In the genomic region with DNA sequence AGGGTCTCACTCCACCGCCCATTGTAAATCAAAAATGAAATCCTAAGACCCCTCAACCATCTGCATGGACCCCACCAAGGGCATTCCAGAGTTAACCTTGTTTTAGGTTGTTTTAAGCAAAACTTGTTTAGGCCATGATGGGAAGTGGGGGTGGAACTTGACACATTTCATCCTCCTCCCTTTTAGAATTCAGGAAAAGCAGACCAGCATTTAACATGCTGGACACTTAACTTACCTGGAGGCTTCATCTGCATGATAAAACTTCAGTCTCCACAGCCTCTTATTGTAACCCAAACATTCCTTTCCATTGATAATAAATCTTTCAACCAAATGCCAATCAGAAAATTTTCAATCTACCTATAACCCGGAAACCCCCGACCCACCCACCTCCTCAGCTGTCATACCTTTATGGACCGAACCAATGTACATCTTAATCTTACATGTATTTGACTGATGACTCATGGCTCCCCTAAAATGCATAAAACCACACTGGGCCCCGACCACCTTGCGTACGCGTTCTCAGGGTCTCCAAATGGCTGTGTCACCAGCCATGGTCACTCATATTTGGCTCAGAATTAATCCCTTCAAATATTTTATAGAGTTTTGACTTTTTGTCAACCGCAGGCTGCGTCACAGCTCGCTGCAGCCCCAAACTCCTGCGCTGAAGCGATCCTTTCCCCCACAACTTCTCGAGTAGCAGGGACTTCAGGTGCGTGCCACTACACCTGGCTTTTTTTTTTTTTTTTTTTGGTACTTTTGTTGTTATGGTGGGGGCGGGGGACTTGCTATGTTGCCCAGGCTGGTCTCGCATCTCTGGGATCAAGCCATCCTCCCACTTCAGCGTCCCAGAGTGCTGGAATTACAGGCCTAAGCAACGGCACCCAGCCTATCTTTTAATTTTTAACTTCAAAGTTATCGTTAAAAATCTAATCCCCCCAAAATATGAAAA, we compare ENCODE assay signal across 8 cellular contexts. TPM values are rescaled to one million over a fixed set of nuclear protein-coding genes. Genes with fewer than 3 reads are reported as not detected.
DNase-seq lines count a peak whose midpoint lies in the region; ATAC-seq and TF ChIP-seq lines count a peak whose summit lies in the region.

No MANE protein-coding gene starts in this region.

- DNase-seq in GM23338 (ENCODE audit: low spot score): peak; percentile 72
- peak; percentile 14 for DNase-seq in WTC11 (ENCODE audit: low spot score)
- DNase-seq in glutamatergic neuron: no peak
- DNase-seq in A172 (ENCODE audit: low spot score): no peak
- DNase-seq in NCI-H82 (lab: John Stamatoyannopoulos, UW): no peak
- no peak for DNase-seq in SW480 (ENCODE audit: low spot score)
- DNase-seq in SHP77 treated with DMSO at 0.1 percent for 48 hours (lab: John Stamatoyannopoulos, UW): no peak

- H3K27ac Mint-ChIP-seq in GM23338: peak overlapping the region; percentile 80
- peak overlapping the region; percentile 94 for H3K27ac Mint-ChIP-seq in WTC11
- H3K27ac Mint-ChIP-seq in glutamatergic neuron (ENCODE audit: unreplicated experiment): peak overlapping the region; percentile 95

- H3K27me3 Mint-ChIP-seq in GM23338 (ENCODE audit: insufficient read depth, low read depth, poor library complexity) (peaks cover 19% of the 10 kb centered on the region), WTC11 (ENCODE audit: low read depth) (no peaks in the 10 kb centered on the region), glutamatergic neuron (ENCODE audit: unreplicated experiment) (peaks cover 6% of the 10 kb centered on the region)

- H3K36me3 Mint-ChIP-seq in GM23338 (ENCODE audit: low read depth): peaks cover 4% of the 10 kb centered on the region; the same call in 2 of the 3 replicates
- peaks cover 3% of the 10 kb centered on the region; the same call in 1 of the 2 replicates for H3K36me3 Mint-ChIP-seq in WTC11
- H3K36me3 Mint-ChIP-seq in glutamatergic neuron (ENCODE audit: unreplicated experiment): peaks cover 4% of the 10 kb centered on the region

- peak overlapping the region; percentile 78 for H3K4me3 ChIP-seq in GM23338
- peak overlapping the region; percentile 85 to 95 (median 91) for H3K4me3 ChIP-seq in skeletal muscle tissue (ENCODE audit: low read length in 3 of 3)

- H3F3A ChIP-seq in GM23338 (replicated peaks; ENCODE audit: low read depth): peaks cover 13% of the 10 kb centered on the region; the same call in 1 of the 2 replicates

- POLR2A ChIA-PET in WTC11 (lab: Charles Lee): interaction anchor here (0.7 to 0.9 kb wide), 2 partner anchors 33 to 234 kb away, joined by 3 read pairs; no protein-coding TSS in a partner anchor

- H3K4me1 ChIP-seq in GM23338 (ENCODE audit: insufficient read depth) (peaks cover 52% of the 10 kb centered on the region), skeletal muscle tissue (ENCODE audit: control insufficient read depth in 3 of 3, insufficient read depth in 3 of 3, low read length in 3 of 3) (peaks cover 11 to 19% (median 15%) of the 10 kb centered on the region in 3 donors)

- peak overlapping the region; percentile 86 for H3K4me2 ChIP-seq in GM23338

- H3K9me3 ChIP-seq in skeletal muscle tissue (ENCODE audit: control insufficient read depth in 3 of 3, low read length in 3 of 3): no peaks in the 10 kb centered on the region

- CTCF ChIA-PET in WTC11 (lab: Charles Lee): interaction anchor here (0.7 to 1.5 kb wide), 2 partner anchors 132 to 172 kb away, joined by 3 read pairs; no protein-coding TSS in a partner anchor

- TF ChIP-seq CTCF in GM23338 (conservative IDR thresholded peaks at IDR 0.05; ENCODE audit: low read depth in 2 of 2) (no peak), WTC11 (IDR thresholded peaks at IDR 0.05) (no peak), glutamatergic neuron (IDR thresholded peaks at IDR 0.05; ENCODE audit: partially characterized antibody, unreplicated experiment) (no peak)

- H3K36me3 ChIP-seq in GM23338 (ENCODE audit: insufficient read depth) (no peaks in the 10 kb centered on the region), skeletal muscle tissue (ENCODE audit: control insufficient read depth in 3 of 3, insufficient read depth in 3 of 3, low read length in 3 of 3) (peaks cover 9 to 15% (median 11%) of the 10 kb centered on the region in 3 donors)

- ATAC-seq in GM23338 (peak; percentile 27), WTC11 (no peak)

- peak overlapping the region; percentile 92; the same call in 1 of the 2 replicates for H2AFZ ChIP-seq in GM23338

- H3K9me2 ChIP-seq in GM23338 (ENCODE audit: insufficient read depth): no peaks in the 10 kb centered on the region

- no peaks in the 10 kb centered on the region for H4K20me1 ChIP-seq in GM23338 (replicated peaks; ENCODE audit: insufficient read depth)

- peaks cover 39% of the 10 kb centered on the region for H3K4me1 Mint-ChIP-seq in GM23338
- peaks cover 42% of the 10 kb centered on the region for H3K4me1 Mint-ChIP-seq in WTC11
- H3K4me1 Mint-ChIP-seq in glutamatergic neuron (ENCODE audit: low read depth, unreplicated experiment): peaks cover 2% of the 10 kb centered on the region

- H3K9ac ChIP-seq in skeletal muscle tissue (ENCODE audit: low read depth in 1 of 3, low read length in 3 of 3): peak overlapping the region; percentile 82 to 97 (median 93)

- H3K27ac ChIP-seq in GM23338 (ENCODE audit: low read depth) (peak overlapping the region; percentile 96), skeletal muscle tissue (ENCODE audit: low read depth, low read length) (peak overlapping the region; percentile 97)

- peak overlapping the region; percentile 87 for H3K4me3 Mint-ChIP-seq in GM23338
- H3K4me3 Mint-ChIP-seq in WTC11: peak overlapping the region; percentile 88
- H3K4me3 Mint-ChIP-seq in glutamatergic neuron (ENCODE audit: unreplicated experiment): peak overlapping the region; percentile 96

- H3K79me2 ChIP-seq in GM23338 (replicated peaks; ENCODE audit: insufficient read depth): no peaks in the 10 kb centered on the region; the same call in 1 of the 2 replicates

- peaks cover 10% of the 10 kb centered on the region; the same call in 1 of the 2 replicates for H3K27me3 ChIP-seq in GM23338 (ENCODE audit: insufficient read depth)
- no peaks in the 10 kb centered on the region for H3K27me3 ChIP-seq in skeletal muscle tissue (ENCODE audit: control insufficient read depth in 3 of 3, insufficient read depth in 3 of 3, low read length in 3 of 3)

- no peaks in the 10 kb centered on the region for H3K9me3 Mint-ChIP-seq in GM23338
- no peaks in the 10 kb centered on the region for H3K9me3 Mint-ChIP-seq in WTC11
- peaks cover 7% of the 10 kb centered on the region for H3K9me3 Mint-ChIP-seq in glutamatergic neuron (ENCODE audit: unreplicated experiment)

TF ChIP-seq in GM23338, 12 proteins besides CTCF, POLR2A, EP300 and RAD21:
- TF ChIP-seq NANOG (IDR thresholded peaks at IDR 0.05; ENCODE audit: borderline replicate concordance): peak; percentile 44; the same call in 1 of the 2 replicates
- TF ChIP-seq STAT1 (IDR thresholded peaks at IDR 0.05; ENCODE audit: unreplicated experiment): no peak

TF ChIP-seq in WTC11, 78 proteins besides CTCF, POLR2A, EP300 and RAD21:
- peak; percentile 58; the same call in 1 of the 2 replicates for TF ChIP-seq ZNF121 (CRISPR knock-in tag; IDR thresholded peaks at IDR 0.05)
- TF ChIP-seq, protein P1, sequence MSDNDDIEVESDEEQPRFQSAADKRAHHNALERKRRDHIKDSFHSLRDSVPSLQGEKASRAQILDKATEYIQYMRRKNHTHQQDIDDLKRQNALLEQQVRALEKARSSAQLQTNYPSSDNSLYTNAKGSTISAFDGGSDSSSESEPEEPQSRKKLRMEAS (CRISPR knock-in tag; IDR thresholded peaks at IDR 0.05): no peak
- TF ChIP-seq ZNF138 (CRISPR knock-in tag; conservative IDR thresholded peaks at IDR 0.05): no peak
- no peak for TF ChIP-seq ZNF317 (CRISPR knock-in tag; IDR thresholded peaks at IDR 0.05; ENCODE audit: borderline replicate concordance, low read depth)

RNA-seq across cellular contexts. Expression of a gene that starts 0.9 kb away (rescaled TPM):
- 18.8 and 29.8 TPM in 2 replicates for total RNA-seq in GM23338 (2014; rRNA removed; shearing (Covaris generic))
- polyA plus RNA-seq in GM23338 (2016; fragmentation: Nextera tagmentation; extraction: Ambion mirVana): 24.6 and 25.1 TPM in 2 replicates
- total RNA-seq in WTC11 (2021) (26.4 to 30.6 TPM (median 29.1 TPM) in 3 replicates), glutamatergic neuron (ENCODE audit: unreplicated experiment) (31.8 TPM), skeletal muscle tissue (20.9 TPM)
- total RNA-seq in A172 (2014; rRNA removed; shearing (Covaris generic)): 12.3 and 21.4 TPM in 2 replicates

RNA-seq across cellular contexts. Expression of a gene that starts 56.0 kb away (rescaled TPM):
- 47.4 and 52.1 TPM in 2 replicates for total RNA-seq in GM23338 (2014; rRNA removed; shearing (Covaris generic))
- polyA plus RNA-seq in GM23338 (2016; fragmentation: Nextera tagmentation; extraction: Ambion mirVana): 38.5 and 41.8 TPM in 2 replicates
- 34.1 to 37.2 TPM (median 35.5 TPM) in 3 replicates for total RNA-seq in WTC11 (2021)
- total RNA-seq in glutamatergic neuron (ENCODE audit: unreplicated experiment): 56.1 TPM
- total RNA-seq in skeletal muscle tissue: 29.2 TPM
- 60.9 and 68.2 TPM in 2 replicates for total RNA-seq in A172 (2014; rRNA removed; shearing (Covaris generic))

Comparison
In these comparisons a context has a peak if more than half of its experiments do, and no peak if none do; other contexts are left out.
1. DNase-seq: peak in GM23338 (single experiment) and WTC11 (single experiment); none in glutamatergic neuron (single experiment), A172 (single experiment), NCI-H82 (single experiment), SW480 (single experiment) and SHP77 treated with DMSO at 0.1 percent for 48 hours (single experiment).
2. Peak in every context shown above with its lines, with median percentiles within 50 percentile points of each other: H3K27ac Mint-ChIP-seq and H3K4me3 Mint-ChIP-seq.